ENCODE assay signal across 4 cellular contexts in the genomic region with DNA sequence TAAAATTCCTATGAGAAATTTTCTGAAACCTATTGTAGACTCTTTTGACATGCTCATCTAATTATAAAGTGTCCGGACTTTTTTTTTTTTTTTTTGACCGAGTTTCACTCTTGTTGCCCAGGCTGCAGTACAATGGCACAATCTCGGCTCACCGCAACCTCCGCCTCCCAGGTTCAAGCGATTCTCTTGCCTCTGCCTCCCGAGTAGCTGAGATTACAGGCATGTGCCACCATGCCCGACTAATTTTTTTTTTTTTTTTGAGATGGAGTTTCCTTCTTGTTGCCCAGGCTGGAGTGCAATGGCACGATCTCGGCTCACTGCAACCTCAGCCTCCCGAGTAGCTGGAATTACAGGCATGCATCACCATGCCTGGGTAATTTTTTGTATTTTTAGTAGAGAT. TPM values are rescaled to one million over a fixed set of nuclear protein-coding genes. Genes with fewer than 3 reads are reported as not detected.
"Had no signal": no experiment of that assay in that cellular context is flagged by ENCODE, and none has a peak within 500 bp of the region (broad histone marks: within the 10 kb centered on the region; RNA-seq: fewer than 3 reads in every experiment).

No MANE protein-coding gene starts in this region.

RNA-seq across cellular contexts. Expression of gene CALML6, which starts 31.2 kb away (rescaled TPM):
- total RNA-seq: esophagus muscularis mucosa; SJSA1; T-helper 1 cell treated with Interleukin-12 subunit alpha and Interleukin-12 subunit beta and Interleukin-4 antibody, amounts not matched to agents 30 ng/mL and 1 ng/mL, for 36 hours had no signal

RNA-seq across cellular contexts. Expression of gene TMEM52, which starts 35.2 kb away (rescaled TPM):
- total RNA-seq: activated CD4-positive, alpha-beta T cell treated with anti-CD3 and anti-CD28 coated beads, Interleukin-2, amount 10 ng/mL, durations not matched to agents 7 days and 5 days; T-helper 1 cell treated with Interleukin-12 subunit alpha and Interleukin-12 subunit beta and Interleukin-4 antibody, amounts not matched to agents 30 ng/mL and 1 ng/mL, for 36 hours had no signal
